ENCODE assay signal across 16 cellular contexts in the genomic region with DNA sequence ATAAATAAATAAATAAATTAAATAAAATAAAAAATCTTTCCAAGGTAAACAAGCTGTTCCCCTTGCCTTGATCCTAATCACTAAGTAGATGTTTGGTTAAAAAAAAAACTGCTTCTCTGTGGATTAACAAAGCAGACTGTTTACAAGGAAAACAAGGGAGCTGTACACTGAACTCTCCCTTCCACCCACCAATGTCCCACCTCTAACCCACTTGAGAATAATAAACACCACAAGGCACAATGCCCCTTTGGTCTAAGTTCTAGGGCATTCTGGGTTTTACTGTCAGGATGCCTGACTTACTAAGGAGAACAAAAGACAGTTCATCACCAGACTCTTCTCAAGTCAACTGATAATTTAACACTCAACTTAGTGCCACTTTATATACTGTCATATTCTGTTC.
"Had no signal": no experiment of that assay in that cellular context is flagged by ENCODE, and none has a peak within 500 bp of the region (broad histone marks: within the 10 kb centered on the region; RNA-seq: fewer than 3 reads in every experiment).

No MANE protein-coding gene starts in this region.

- H3K4me3 ChIP-seq: lower lobe of right lung, prostate gland, spleen, thoracic aorta, vagina had no signal

- H3K27me3 ChIP-seq: spleen, vagina had no signal

- DNase-seq: activated CD4-positive, alpha-beta T cell treated with anti-CD3 and anti-CD28 coated beads for 36 hours; activated CD4-positive, alpha-beta T cell treated with anti-CD3 and anti-CD28 coated beads, Interleukin-2, amount 50 U/mL, for 4 hours; activated CD8-positive, alpha-beta memory T cell treated with anti-CD3 and anti-CD28 coated beads, Interleukin-2, amount 50 U/mL, for 48 hours; activated naive CD4-positive, alpha-beta T cell; activated naive CD8-positive, alpha-beta T cell treated with anti-CD3 and anti-CD28 coated beads, Interleukin-2, amount 10 ng/mL, durations not matched to agents 7 days and 5 days; activated T-cell treated with anti-CD3 and anti-CD28 coated beads, Interleukin-2, amount 50 U/mL, for 4 hours; amniotic stem cell; kidney; lower lobe of right lung; naive thymus-derived CD4-positive, alpha-beta T cell; spleen; stimulated activated CD4-positive, alpha-beta T cell treated with anti-CD3 and anti-CD28 coated beads, Interleukin-4, amount 100 ng/mL, for 1 hour; stimulated activated naive CD4-positive, alpha-beta T cell treated with Interleukin-2 at 50 U/mL for 16 hours had no signal

- H3K4me1 ChIP-seq: lower lobe of right lung, prostate gland, spleen, vagina had no signal

- H3K9me3 ChIP-seq: lower lobe of right lung, prostate gland, spleen, thoracic aorta, vagina had no signal

- ATAC-seq: activated CD4-positive, alpha-beta T cell treated with anti-CD3 and anti-CD28 coated beads for 36 hours; activated T-cell treated with anti-CD3 and anti-CD28 coated beads, Interleukin-2, amount 50 U/mL, for 4 hours; lower lobe of right lung; naive thymus-derived CD4-positive, alpha-beta T cell had no signal

- H3K27ac ChIP-seq: lower lobe of right lung, prostate gland, spleen, thoracic aorta, vagina had no signal
